8 cellular contexts compared by ENCODE assay signal in the genomic region with DNA sequence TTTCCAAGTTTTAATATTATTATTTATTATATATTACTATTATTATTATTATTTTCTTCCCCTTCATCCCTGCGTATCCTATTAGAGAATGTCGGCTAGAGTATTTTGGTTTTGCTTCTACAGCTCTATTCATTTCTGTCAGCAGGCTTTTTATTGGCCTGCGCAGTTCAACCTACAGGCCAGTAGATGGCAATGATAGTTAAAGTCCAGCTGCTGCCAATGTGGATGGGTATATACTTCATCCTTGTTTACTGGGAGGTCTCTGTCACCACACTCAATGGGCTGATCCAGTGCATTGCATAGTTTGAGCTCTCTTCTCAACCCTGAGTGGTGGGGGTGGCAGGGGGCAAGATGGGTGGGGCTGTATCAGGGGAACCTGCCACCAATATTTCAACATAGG.
A peak's percentile ranks its signal among the peaks of the same experiment; 100 is the strongest.
DNase-seq lines count a peak whose midpoint lies in the region; ATAC-seq and TF ChIP-seq lines count a peak whose summit lies in the region.

No MANE protein-coding gene starts in this region.

- DNase-seq in ELF-1 (ENCODE audit: low read depth, low spot score) (peak; percentile 32), NCI-H748 (lab: John Stamatoyannopoulos, UW; ENCODE audit: unreplicated experiment) (peak; percentile 45), fibroblast of the aortic adventitia (ENCODE audit: low read depth) (peak; percentile 1), UCSD-AML1 (lab: John Stamatoyannopoulos, UW; ENCODE audit: unreplicated experiment) (no peak)
- DNase-seq in activated naive CD4-positive, alpha-beta T cell (lab: John Stamatoyannopoulos, UW) = no peak
- no peak for DNase-seq in activated T-cell treated with anti-CD3 and anti-CD28 coated beads, Interleukin-2, amount 50 U/mL, for 72 hours

- H3K27me3 Mint-ChIP-seq in activated T-cell treated with anti-CD3 and anti-CD28 coated beads, Interleukin-2, amount 50 U/mL, for 72 hours (ENCODE audit: low read depth) = no peaks in the 10 kb centered on the region

- H3K27ac Mint-ChIP-seq in activated T-cell treated with anti-CD3 and anti-CD28 coated beads, Interleukin-2, amount 50 U/mL, for 72 hours = no peak overlapping the region

- H3K4me1 Mint-ChIP-seq in activated T-cell treated with anti-CD3 and anti-CD28 coated beads, Interleukin-2, amount 50 U/mL, for 72 hours (ENCODE audit: low read depth) = no peaks in the 10 kb centered on the region

- no peak overlapping the region for H3K4me3 Mint-ChIP-seq in activated T-cell treated with anti-CD3 and anti-CD28 coated beads, Interleukin-2, amount 50 U/mL, for 72 hours

- peaks cover 0 to 3% of the 10 kb centered on the region in 2 donors for H3K36me3 Mint-ChIP-seq in activated T-cell treated with anti-CD3 and anti-CD28 coated beads, Interleukin-2, amount 50 U/mL, for 72 hours (ENCODE audit: insufficient read depth in 2 of 2)

- peaks cover 7 to 26% of the 10 kb centered on the region in 2 donors for H3K9me3 Mint-ChIP-seq in activated T-cell treated with anti-CD3 and anti-CD28 coated beads, Interleukin-2, amount 50 U/mL, for 72 hours

- ATAC-seq in HG02588 (IDR thresholded peaks at IDR 0.05; ENCODE audit: unreplicated experiment) (peak; percentile 60), HG03439 (IDR thresholded peaks at IDR 0.05; ENCODE audit: unreplicated experiment) (no peak)
- ATAC-seq in activated T-cell treated with anti-CD3 and anti-CD28 coated beads, Interleukin-2, amount 50 U/mL, for 72 hours (replicated peaks in 1 of 2) = no peak

- TF ChIP-seq CTCF in fibroblast of the aortic adventitia (IDR thresholded peaks at IDR 0.05; ENCODE audit: insufficient read depth, low read length) = peak; percentile 44

- no peak overlapping the region for H3K4me3 ChIP-seq in fibroblast of the aortic adventitia (ENCODE audit: low read depth, low read length)

Comparison
In these comparisons a context has a peak if more than half of its experiments do, and no peak if none do; other contexts are left out.
1. DNase-seq: peak in ELF-1 (single experiment), NCI-H748 (single experiment) and fibroblast of the aortic adventitia (single experiment); none in activated naive CD4-positive, alpha-beta T cell (0 of 4), UCSD-AML1 (single experiment) and activated T-cell treated with anti-CD3 and anti-CD28 coated beads, Interleukin-2, amount 50 U/mL, for 72 hours (0 of 2).